ENCODE assay signal across 15 cellular contexts in the genomic region with DNA sequence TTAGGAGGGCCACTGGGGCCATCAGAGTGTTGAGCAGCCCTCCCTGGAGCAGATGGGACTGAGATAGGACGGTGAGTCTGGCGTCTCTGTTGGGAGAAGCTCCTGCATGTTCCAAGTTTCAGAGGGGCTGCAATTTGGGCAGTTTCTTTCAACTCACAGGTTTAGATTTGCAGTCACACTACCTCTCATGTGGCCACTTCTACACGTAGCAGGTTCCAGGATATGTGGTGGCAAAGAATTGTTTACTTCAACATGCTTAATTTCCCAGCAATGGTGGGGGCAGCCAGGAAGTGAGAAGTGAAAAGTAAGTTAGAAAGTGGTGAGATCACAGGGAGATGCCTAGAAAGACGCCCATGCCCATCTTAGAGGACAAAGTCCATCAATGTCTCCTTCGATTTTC. TPM values are rescaled to one million over a fixed set of nuclear protein-coding genes. Genes with fewer than 3 reads are reported as not detected.
DNase-seq lines count a peak whose midpoint lies in the region; ATAC-seq, FAIRE-seq and TF ChIP-seq lines count a peak whose summit lies in the region.
"Had no signal": no experiment of that assay in that cellular context is flagged by ENCODE, and none has a peak within 500 bp of the region (broad histone marks: within the 10 kb centered on the region; RNA-seq: fewer than 3 reads in every experiment).

No MANE protein-coding gene starts in this region.

- no peaks in the 10 kb centered on the region for H3K9me3 Mint-ChIP-seq in T-helper 1 cell treated with Interleukin-12 subunit alpha and Interleukin-12 subunit beta and Interleukin-4 antibody, amounts not matched to agents 30 μg/mL and 1 μg/mL, for 36 hours

- peaks cover 59% of the 10 kb centered on the region for H3K36me3 Mint-ChIP-seq in T-helper 1 cell treated with Interleukin-12 subunit alpha and Interleukin-12 subunit beta and Interleukin-4 antibody, amounts not matched to agents 30 μg/mL and 1 μg/mL, for 36 hours (ENCODE audit: low read depth)

- H3K36me3 ChIP-seq in GM12878 (ENCODE audit: control insufficient read depth in 2 of 2, insufficient read depth in 2 of 2, low read length in 1 of 2) = no peaks in the 10 kb centered on the region; a peak in 1 of 4 replicates
- H3K36me3 ChIP-seq: brain microvascular endothelial cell had no signal

- no peak for TF ChIP-seq EP300 in GM12878 (IDR thresholded peaks at IDR 0.05; ENCODE audit: borderline replicate concordance in 1 of 2, control insufficient read depth in 1 of 2, low read depth in 2 of 2, low read length in 2 of 2)

- ATAC-seq in GM18868 (IDR thresholded peaks at IDR 0.05; ENCODE audit: unreplicated experiment) (peak; percentile 48), GM12878 (peak; percentile 66), sciatic nerve (no peak), GM19397 (IDR thresholded peaks at IDR 0.05; ENCODE audit: unreplicated experiment) (no peak)
- ATAC-seq: PC-3 had no signal

- H3K79me2 ChIP-seq in GM12878 (ENCODE audit: control insufficient read depth, insufficient read depth, low read length) = peaks cover 82% of the 10 kb centered on the region

- WGBS in GM12878 (ENCODE audit: insufficient coverage, insufficient replicate concordance, low lambda C conversion rate, missing lambda C conversion rate) = 38% methylated on average over 5 of the region's 5 CpGs

- H3K4me1 Mint-ChIP-seq in T-helper 1 cell treated with Interleukin-12 subunit alpha and Interleukin-12 subunit beta and Interleukin-4 antibody, amounts not matched to agents 30 μg/mL and 1 μg/mL, for 36 hours (ENCODE audit: low read depth) = peaks cover 84% of the 10 kb centered on the region

- FAIRE-seq in GM12878 (lab: Jason Lieb, UNC) (no peak), HTR-8/SVneo (lab: Jason Lieb, UNC) (no peak)
- FAIRE-seq: keratinocyte had no signal

- TF ChIP-seq RAD21 in GM12878 (IDR thresholded peaks at IDR 0.05; ENCODE audit: insufficient read depth, low read depth, low read length) = no peak

- DNase-seq in GM12878 (ENCODE audit: low read depth, low spot score) = no peak
- DNase-seq in stimulated activated CD4-positive, alpha-beta T cell treated with anti-CD3 and anti-CD28 coated beads, Interleukin-4, amount 100 ng/mL, for 1 hour = peak; percentile 36
- DNase-seq in sciatic nerve (ENCODE audit: low spot score) = no peak
- no peak for DNase-seq in dermis blood vessel endothelial cell
- no peak for DNase-seq in HTR-8/SVneo (ENCODE audit: insufficient read length, low spot score)
- DNase-seq: brain microvascular endothelial cell, NCI-H1417, nucleus accumbens, PC-3 had no signal

- H3K4me1 ChIP-seq in GM12878 (ENCODE audit: control insufficient read depth, insufficient read depth, low read length) = peaks cover 33% of the 10 kb centered on the region

- no peaks in the 10 kb centered on the region; the same call in 1 of the 2 replicates for H4K20me1 ChIP-seq in GM12878 (ENCODE audit: control insufficient read depth, insufficient read depth)

- H3K4me3 Mint-ChIP-seq in T-helper 1 cell treated with Interleukin-12 subunit alpha and Interleukin-12 subunit beta and Interleukin-4 antibody, amounts not matched to agents 30 μg/mL and 1 μg/mL, for 36 hours = peak overlapping the region; percentile 50

- intact Hi-C loops in GM12878 (cut with micrococcal nuclease; ENCODE audit: unreplicated experiment) = no loop called here
- intact Hi-C loops in sciatic nerve (cut with DNase I) = no loop called here

- TF ChIP-seq POLR2A in GM12878 (IDR thresholded peaks at IDR 0.05; ENCODE audit: low read depth, low read length) = no peak

- no peaks in the 10 kb centered on the region for H3K27me3 ChIP-seq in GM12878 (replicated peaks in 1 of 2; ENCODE audit: control insufficient read depth in 2 of 2, insufficient read depth in 2 of 2, low read length in 1 of 2)
- H3K27me3 ChIP-seq: brain microvascular endothelial cell, vagina had no signal

- TF ChIP-seq CTCF in GM12878 (IDR thresholded peaks at IDR 0.05 in 2 of 3, conservative IDR thresholded peaks at IDR 0.05 in 1 of 3; ENCODE audit: control insufficient read depth in 2 of 3, extremely low read depth in 1 of 3, insufficient read depth in 1 of 3, low read depth in 3 of 3, low read length in 3 of 3) = no peak

- RAD21 ChIA-PET in GM12878 (lab: Charles Lee; ENCODE audit: unreplicated experiment) = interaction anchor here (0.5 to 5.8 kb wide), 3 partner anchors 33 to 190 kb away, joined by 3 to 37 read pairs (median 3); no protein-coding TSS in a partner anchor

- H3K4me2 ChIP-seq in GM12878 (ENCODE audit: control insufficient read depth, insufficient read depth) = peak overlapping the region; percentile 48

- in situ Hi-C loops in GM12878 (cut with MboI) = no loop called here

- CTCF ChIA-PET in GM12878 (lab: Yijun Ruan, JAX) = interaction anchor here (1.0 to 2.8 kb wide), 3 partner anchors 7 to 829 kb away, joined by 3 to 24 read pairs (median 4); no protein-coding TSS in a partner anchor

- no TSS peak for BruUV-seq in GM12878 (replicated peaks; lab: Mats Ljungman, UMichigan)

- H3K27me3 Mint-ChIP-seq in T-helper 1 cell treated with Interleukin-12 subunit alpha and Interleukin-12 subunit beta and Interleukin-4 antibody, amounts not matched to agents 30 μg/mL and 1 μg/mL, for 36 hours (ENCODE audit: low read depth) = no peaks in the 10 kb centered on the region

- POLR2A ChIA-PET in GM12878 (lab: Charles Lee) = interaction anchor here (1.1 to 2.7 kb wide), 2 partner anchors 45 to 50 kb away, joined by 3 to 6 read pairs; no protein-coding TSS in a partner anchor

- H3K9me3 ChIP-seq in GM12878 (replicated peaks; ENCODE audit: control insufficient read depth, insufficient read depth, low read length) = no peaks in the 10 kb centered on the region
- H3K9me3 ChIP-seq: vagina had no signal

- no peak overlapping the region for H3K9ac ChIP-seq in GM12878 (ENCODE audit: control insufficient read depth, insufficient read depth, low read length)

- SMC1A ChIA-PET in GM12878 (lab: Charles Lee; ENCODE audit: uncharacterized antibody, unreplicated experiment) = interaction anchor here (0.7 to 6.2 kb wide), 12 partner anchors 7 to 123 kb away, joined by 3 to 49 read pairs (median 8); no protein-coding TSS in a partner anchor

- H3K27ac Mint-ChIP-seq in T-helper 1 cell treated with Interleukin-12 subunit alpha and Interleukin-12 subunit beta and Interleukin-4 antibody, amounts not matched to agents 30 μg/mL and 1 μg/mL, for 36 hours = peak overlapping the region; percentile 84

- peak overlapping the region; percentile 49 for H3K27ac ChIP-seq in GM12878 (ENCODE audit: control insufficient read depth, insufficient read depth)
- H3K27ac ChIP-seq: brain microvascular endothelial cell, vagina, VCaP had no signal

- H3K4me3 ChIP-seq in GM12878 = peak overlapping the region; percentile 49; the same call in 1 of the 2 replicates
- H3K4me3 ChIP-seq: vagina had no signal

- H2AFZ ChIP-seq in GM12878 (ENCODE audit: control insufficient read depth, low read depth, low read length) = no peak overlapping the region

TF ChIP-seq in GM12878, 131 proteins besides CTCF, POLR2A, EP300 and RAD21 (continues in another document):
- TF ChIP-seq EED (IDR thresholded peaks at IDR 0.05; ENCODE audit: low read depth) = peak; percentile 47; the same call in 1 of the 2 replicates
- TF ChIP-seq, protein P1, sequence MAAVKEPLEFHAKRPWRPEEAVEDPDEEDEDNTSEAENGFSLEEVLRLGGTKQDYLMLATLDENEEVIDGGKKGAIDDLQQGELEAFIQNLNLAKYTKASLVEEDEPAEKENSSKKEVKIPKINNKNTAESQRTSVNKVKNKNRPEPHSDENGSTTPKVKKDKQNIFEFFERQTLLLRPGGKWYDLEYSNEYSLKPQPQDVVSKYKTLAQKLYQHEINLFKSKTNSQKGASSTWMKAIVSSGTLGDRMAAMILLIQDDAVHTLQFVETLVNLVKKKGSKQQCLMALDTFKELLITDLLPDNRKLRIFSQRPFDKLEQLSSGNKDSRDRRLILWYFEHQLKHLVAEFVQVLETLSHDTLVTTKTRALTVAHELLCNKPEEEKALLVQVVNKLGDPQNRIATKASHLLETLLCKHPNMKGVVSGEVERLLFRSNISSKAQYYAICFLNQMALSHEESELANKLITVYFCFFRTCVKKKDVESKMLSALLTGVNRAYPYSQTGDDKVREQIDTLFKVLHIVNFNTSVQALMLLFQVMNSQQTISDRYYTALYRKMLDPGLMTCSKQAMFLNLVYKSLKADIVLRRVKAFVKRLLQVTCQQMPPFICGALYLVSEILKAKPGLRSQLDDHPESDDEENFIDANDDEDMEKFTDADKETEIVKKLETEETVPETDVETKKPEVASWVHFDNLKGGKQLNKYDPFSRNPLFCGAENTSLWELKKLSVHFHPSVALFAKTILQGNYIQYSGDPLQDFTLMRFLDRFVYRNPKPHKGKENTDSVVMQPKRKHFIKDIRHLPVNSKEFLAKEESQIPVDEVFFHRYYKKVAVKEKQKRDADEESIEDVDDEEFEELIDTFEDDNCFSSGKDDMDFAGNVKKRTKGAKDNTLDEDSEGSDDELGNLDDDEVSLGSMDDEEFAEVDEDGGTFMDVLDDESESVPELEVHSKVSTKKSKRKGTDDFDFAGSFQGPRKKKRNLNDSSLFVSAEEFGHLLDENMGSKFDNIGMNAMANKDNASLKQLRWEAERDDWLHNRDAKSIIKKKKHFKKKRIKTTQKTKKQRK (IDR thresholded peaks at IDR 0.05; ENCODE audit: low read depth, low read length) = no peak
- no peak for TF ChIP-seq ZNF217 (IDR thresholded peaks at IDR 0.05)
- TF ChIP-seq CREM (IDR thresholded peaks at IDR 0.05; ENCODE audit: low read depth) = 0 out of 2 replicates have a peak, but pooled peaks have one; percentile 2
- TF ChIP-seq DPF2 (IDR thresholded peaks at IDR 0.05) = 0 out of 2 replicates have a peak, but pooled peaks have one; percentile 36
- TF ChIP-seq RFX5 (IDR thresholded peaks at IDR 0.05; ENCODE audit: low read depth, low read length) = no peak

RNA-seq across cellular contexts. Expression of a gene that starts 9.3 kb away (rescaled TPM):
- total RNA-seq in GM12878 (2013; cell fraction: nucleolus; rRNA removed) = 14.3 and 15.4 TPM in 2 replicates
- total RNA-seq in GM12878 (2014; rRNA removed) (25.1 and 25.4 TPM in 2 replicates), GM12878 (2014; rRNA removed; fragmentation: Illumina TruSeq; extraction: Trizol) (13.5 and 15.3 TPM in 2 replicates), GM12878 (2021) (30.9 and 36.5 TPM in 2 replicates), sciatic nerve (31.0 TPM), dermis blood vessel endothelial cell (51.1 and 51.6 TPM in 2 replicates)
- polyA plus RNA-seq in GM12878 (2011; ENCODE audit: low read depth) = 5.6 TPM
- polyA plus RNA-seq in GM12878 (2011; rRNA removed) (11.6 and 13.0 TPM in 2 replicates), GM12878 (2014; fragmentation: Illumina TruSeq; extraction: Trizol) (10.1 and 15.4 TPM in 2 replicates), GM12878 (2014; fragmentation: Nextera tagmentation; extraction: Ambion mirVana) (1 to 10 TPM; 1.2 to 3.1 TPM), GM12878 (2014; rRNA removed) (28.1 and 31.1 TPM in 2 replicates), GM12878 (2016; fragmentation: Nextera tagmentation; extraction: Ambion mirVana) (1 to 10 TPM; 5.2 to 7.2 TPM)
- polyA plus RNA-seq in GM12878 (2011; cell fraction: cytosol; rRNA removed) = 12.3 and 19.8 TPM in 2 replicates
- 10.9 and 14.6 TPM in 2 replicates for polyA plus RNA-seq in GM12878 (2011; cell fraction: nucleus; rRNA removed)
- 19.1 and 19.3 TPM in 2 replicates for polyA plus RNA-seq in GM12878 (2012)
- 14.9 and 16.7 TPM in 2 replicates for polyA minus RNA-seq in GM12878 (2011; rRNA and poly(A)+ RNA removed)
- polyA minus RNA-seq in GM12878 (2011; cell fraction: cytosol; rRNA and poly(A)+ RNA removed) = 4.4 and 9.6 TPM in 2 replicates
- polyA minus RNA-seq in GM12878 (2011; cell fraction: nucleus; rRNA and poly(A)+ RNA removed) = 8.1 and 14.5 TPM in 2 replicates

Comparison
In these comparisons a context has a peak if more than half of its experiments do, and no peak if none do; other contexts are left out.
1. ATAC-seq: peak in GM18868 (single experiment) and GM12878 (single experiment); none in sciatic nerve (single experiment) and GM19397 (single experiment).